8 cellular contexts compared by ENCODE assay signal in the genomic region with DNA sequence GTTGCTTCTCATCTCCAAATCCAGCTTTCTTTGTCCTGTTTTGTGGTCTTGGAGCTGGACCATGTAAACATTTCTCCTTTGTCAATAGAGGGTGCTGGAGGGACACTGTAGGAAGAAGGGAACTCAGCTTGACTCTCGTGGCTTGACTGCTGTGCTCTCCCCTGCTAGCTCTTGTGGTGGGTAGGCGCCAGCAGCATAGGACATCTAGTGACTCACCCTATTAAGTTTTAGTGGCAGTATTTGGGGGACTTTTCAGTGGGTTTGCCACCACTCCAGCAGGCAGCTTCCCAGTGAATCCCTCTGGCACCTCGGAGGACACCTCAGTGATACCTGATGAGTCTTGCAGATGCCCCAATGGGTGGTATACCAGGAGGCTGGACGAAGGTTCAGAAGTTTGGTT.
DNase-seq lines count a peak whose midpoint lies in the region; ATAC-seq and TF ChIP-seq lines count a peak whose summit lies in the region.

No MANE protein-coding gene starts in this region.

- CTCF ChIA-PET in PC-9 (lab: Charles Lee): interaction anchor here (0.8 to 1.4 kb wide), 3 partner anchors 43 to 341 kb away, joined by 3 to 4 read pairs (median 3); no protein-coding TSS in a partner anchor

- H3F3A ChIP-seq in PC-9 (ENCODE audit: insufficient read depth, low read depth): no peaks in the 10 kb centered on the region

- H3K27ac ChIP-seq in PC-9: no peak overlapping the region
- no peak overlapping the region for H3K27ac ChIP-seq in esophagus squamous epithelium
- H3K27ac ChIP-seq in Peyer's patch: no peak overlapping the region

- no TSS peak for BruUV-seq in PC-9 (replicated peaks; lab: Mats Ljungman, UMichigan)

- H3K36me3 ChIP-seq in PC-9 (ENCODE audit: low read depth): no peaks in the 10 kb centered on the region
- no peaks in the 10 kb centered on the region for H3K36me3 ChIP-seq in esophagus squamous epithelium
- H3K36me3 ChIP-seq in Peyer's patch: no peaks in the 10 kb centered on the region

- whole genome bisulfite sequencing in esophagus squamous epithelium, 2 donors: 49 to 58% methylated on average over 3 to 4 of the region's 4 CpGs

- no peak for ATAC-seq in HG02763 (IDR thresholded peaks at IDR 0.05; ENCODE audit: unreplicated experiment)

- H4K20me1 ChIP-seq in PC-9 (ENCODE audit: insufficient read depth): no peaks in the 10 kb centered on the region

- no peak overlapping the region for H2AFZ ChIP-seq in PC-9

- no peaks in the 10 kb centered on the region for H3K9me3 ChIP-seq in PC-9 (ENCODE audit: insufficient read depth, low read depth)
- no peaks in the 10 kb centered on the region for H3K9me3 ChIP-seq in esophagus squamous epithelium
- no peaks in the 10 kb centered on the region for H3K9me3 ChIP-seq in Peyer's patch

- H3K27me3 ChIP-seq in PC-9 (ENCODE audit: insufficient read depth, low read depth): no peaks in the 10 kb centered on the region
- no peaks in the 10 kb centered on the region for H3K27me3 ChIP-seq in esophagus squamous epithelium
- no peaks in the 10 kb centered on the region for H3K27me3 ChIP-seq in Peyer's patch

- DNase-seq in AG09309 (ENCODE audit: low read depth) (peak; percentile 40), H4 (ENCODE audit: low spot score) (peak; percentile 72), PC-9 (peak in 1 of 2 experiments; percentile 39), esophagus squamous epithelium (lab: John Stamatoyannopoulos, UW) (no peak), pons (ENCODE audit: low spot score) (peak; percentile 83), Peyer's patch (no peak), HuH-7.5 (ENCODE audit: low spot score) (no peak)

- H3K9me2 ChIP-seq in PC-9 (ENCODE audit: insufficient read depth): no peaks in the 10 kb centered on the region

- H3K4me1 ChIP-seq in PC-9 (replicated peaks; ENCODE audit: insufficient read depth) (no peaks in the 10 kb centered on the region), esophagus squamous epithelium (no peaks in the 10 kb centered on the region), Peyer's patch (no peaks in the 10 kb centered on the region)

- H3K79me2 ChIP-seq in PC-9 (ENCODE audit: low read depth): no peaks in the 10 kb centered on the region

- no peak overlapping the region for H3K4me3 ChIP-seq in AG09309 (ENCODE audit: control insufficient read depth, low read depth, low read length)
- no peak overlapping the region for H3K4me3 ChIP-seq in PC-9
- H3K4me3 ChIP-seq in esophagus squamous epithelium: no peak overlapping the region
- no peak overlapping the region for H3K4me3 ChIP-seq in Peyer's patch

- H3K4me2 ChIP-seq in PC-9: no peak overlapping the region

- POLR2A ChIA-PET in PC-9 (lab: Charles Lee; ENCODE audit: unreplicated experiment): no interaction called here

- intact Hi-C loops in PC-9 (cut with micrococcal nuclease; ENCODE audit: unreplicated experiment) (loop anchor here (2.0 to 5.0 kb wide), 2 partner anchors 174 to 270 kb away; no protein-coding TSS in a partner anchor), esophagus squamous epithelium (cut with DNase I) (loop anchor here (10.0 kb wide), 1 partner anchor 178 kb away; the partner anchor contains the start of gene YTHDC2)

- TF ChIP-seq POLR2A in esophagus squamous epithelium (IDR thresholded peaks at IDR 0.05) (no peak), Peyer's patch (IDR thresholded peaks at IDR 0.05) (no peak)

- peak; percentile 60 for TF ChIP-seq CTCF in AG09309 (IDR thresholded peaks at IDR 0.05; ENCODE audit: control insufficient read depth, insufficient read depth, low read depth, low read length, missing control alignments)
- TF ChIP-seq CTCF in PC-9 (conservative IDR thresholded peaks at IDR 0.05): peak; percentile 53; the same call in 1 of the 2 replicates
- TF ChIP-seq CTCF in esophagus squamous epithelium (IDR thresholded peaks at IDR 0.05): peak in 4 of 6 experiments; percentile 8 to 28 (median 14)
- peak in 1 of 6 experiments; percentile 13 for TF ChIP-seq CTCF in Peyer's patch (IDR thresholded peaks at IDR 0.05)

Comparison
In these comparisons a context has a peak if more than half of its experiments do, and no peak if none do; other contexts are left out.
1. DNase-seq: peak in AG09309 (single experiment), H4 (single experiment) and pons (single experiment); none in esophagus squamous epithelium (single experiment), Peyer's patch (0 of 3) and HuH-7.5 (single experiment).